In genomic region chr13:77028202-77028601, GRCh38 we compare ENCODE assay signal across 8 cellular contexts.
DNase-seq lines count a peak whose midpoint lies in the region; ATAC-seq and TF ChIP-seq lines count a peak whose summit lies in the region.

No MANE protein-coding gene starts in this region.

- H3K9me2 ChIP-seq in OCI-LY1 (ENCODE audit: low read depth, low read length) = no peaks in the 10 kb centered on the region

- no peak overlapping the region for H3K27ac ChIP-seq in OCI-LY1 (ENCODE audit: low read depth, low read length, poor library complexity, severe bottlenecking)

- H3F3A ChIP-seq in OCI-LY1 (ENCODE audit: insufficient read depth, low read length) = no peaks in the 10 kb centered on the region

- H2AFZ ChIP-seq in OCI-LY1 (ENCODE audit: low read length) = no peak overlapping the region

- H3K4me3 ChIP-seq in OCI-LY1 (ENCODE audit: low read depth, low read length, poor library complexity, severe bottlenecking) (peak overlapping the region; percentile 96), epithelial cell of esophagus (ENCODE audit: low read length) (no peak overlapping the region)

- no peaks in the 10 kb centered on the region for H3K27me3 ChIP-seq in OCI-LY1 (ENCODE audit: insufficient read depth, low read length)

- no peaks in the 10 kb centered on the region for H3K9me3 ChIP-seq in OCI-LY1 (ENCODE audit: low read length)

- no peak for TF ChIP-seq CTCF in OCI-LY1 (IDR thresholded peaks at IDR 0.05; ENCODE audit: low read length)
- TF ChIP-seq CTCF in epithelial cell of esophagus (IDR thresholded peaks at IDR 0.05; ENCODE audit: insufficient read depth, low read depth, low read length, missing control alignments) = no peak

- ATAC-seq in GM18907 (IDR thresholded peaks at IDR 0.05; ENCODE audit: unreplicated experiment) = no peak

- peaks cover 32% of the 10 kb centered on the region for H3K79me2 ChIP-seq in OCI-LY1 (ENCODE audit: insufficient read depth, low read length)

- no peak overlapping the region for H3K9ac ChIP-seq in OCI-LY1 (ENCODE audit: low read length)

- H4K20me1 ChIP-seq in OCI-LY1 (ENCODE audit: insufficient read depth, low read length) = peaks cover 4% of the 10 kb centered on the region; the same call in 1 of the 2 replicates

- peak overlapping the region; percentile 75 for H3K4me2 ChIP-seq in OCI-LY1 (ENCODE audit: low read length)

- peak; percentile 50 for DNase-seq in ELR (ENCODE audit: low read depth)
- peak; percentile 7 for DNase-seq in epithelial cell of esophagus (ENCODE audit: low read depth)
- DNase-seq in pons (ENCODE audit: low spot score) = peak; percentile 46
- DNase-seq in NCI-H187 (lab: John Stamatoyannopoulos, UW) = no peak
- no peak for DNase-seq in stimulated activated CD4-positive, alpha-beta T cell treated with anti-CD3 and anti-CD28 coated beads, Interleukin-2, amount 100 ng/mL, for 48 hours
- DNase-seq in kidney glomerular epithelial cell (lab: John Stamatoyannopoulos, UW) = no peak

- peaks cover 37% of the 10 kb centered on the region for H3K4me1 ChIP-seq in OCI-LY1 (ENCODE audit: insufficient read depth, low read length, severe bottlenecking)

- no peaks in the 10 kb centered on the region; the same call in 1 of the 2 replicates for H3K36me3 ChIP-seq in OCI-LY1 (ENCODE audit: insufficient read depth, low read length)

Comparison
In these comparisons a context has a peak if more than half of its experiments do, and no peak if none do; other contexts are left out.
1. DNase-seq: peak in ELR (single experiment), epithelial cell of esophagus (single experiment) and pons (single experiment); none in NCI-H187 (0 of 2), stimulated activated CD4-positive, alpha-beta T cell treated with anti-CD3 and anti-CD28 coated beads, Interleukin-2, amount 100 ng/mL, for 48 hours (0 of 2) and kidney glomerular epithelial cell (single experiment).